Comparison of ENCODE assay signal across 27 cellular contexts in genomic region chr4:1402021-1402515, GRCh38. TPM values are rescaled to one million over a fixed set of nuclear protein-coding genes. Genes with fewer than 3 reads are reported as not detected.
A peak's percentile ranks its signal among the peaks of the same experiment; 100 is the strongest.
DNase-seq lines count a peak whose midpoint lies in the region; ATAC-seq and TF ChIP-seq lines count a peak whose summit lies in the region.
"Had no signal": no experiment of that assay in that cellular context is flagged by ENCODE, and none has a peak within 500 bp of the region (broad histone marks: within the 10 kb centered on the region; RNA-seq: fewer than 3 reads in every experiment).

No MANE protein-coding gene starts in this region.

- H3K27ac Mint-ChIP-seq in T-helper 17 cell: no peak overlapping the region
- H3K27ac Mint-ChIP-seq: IgD-negative memory B cell; memory B cell; T-helper 2 cell treated with Interferon-gamma antibody and Interleukin-4, amounts not matched to agents 5 μg/mL and 100 μg/mL, for 36 hours had no signal

- H3K4me2 ChIP-seq in osteoblast (ENCODE audit: insufficient read depth, low read length): no peak overlapping the region

- no peak overlapping the region for H2AFZ ChIP-seq in osteoblast (ENCODE audit: low read length)

- H3K4me3 ChIP-seq in BE2C (ENCODE audit: low read depth, low read length) (no peak overlapping the region), right lobe of liver (no peak overlapping the region), osteoblast (ENCODE audit: insufficient read depth, low read length) (no peak overlapping the region)
- H3K4me3 ChIP-seq: right atrium auricular region, SJSA1 had no signal

- intact Hi-C loops in right lobe of liver (cut with DNase I): no loop called here

- H3K79me2 ChIP-seq in osteoblast (ENCODE audit: insufficient read depth, low read length): no peaks in the 10 kb centered on the region

- WGBS in right lobe of liver (ENCODE audit: insufficient coverage, low coverage, low lambda C conversion rate, missing lambda C conversion rate): 17% methylated on average over 2 of the region's 24 CpGs

- H3K27me3 ChIP-seq in BE2C: peaks cover 69% of the 10 kb centered on the region
- H3K27me3 ChIP-seq in right lobe of liver: peaks cover 3 to 26% of the 10 kb centered on the region in 2 donors
- H3K27me3 ChIP-seq in osteoblast (ENCODE audit: insufficient read depth, low read length): peaks cover 46% of the 10 kb centered on the region

- peaks cover 5% of the 10 kb centered on the region for H3K4me1 Mint-ChIP-seq in T-helper 17 cell
- H3K4me1 Mint-ChIP-seq: IgD-negative memory B cell, memory B cell had no signal

- TF ChIP-seq POLR2A in right lobe of liver (IDR thresholded peaks at IDR 0.05): no peak

- peak; percentile 54 for DNase-seq in activated CD8-positive, alpha-beta memory T cell treated with anti-CD3 and anti-CD28 coated beads for 24 hours
- no peak for DNase-seq in activated CD8-positive, alpha-beta memory T cell treated with anti-CD3 and anti-CD28 coated beads, Interleukin-2, amount 50 U/mL, for 4 hours
- peak; percentile 6 for DNase-seq in BE2C
- DNase-seq in T-helper 17 cell: no peak
- peak in 2 of 3 donors; percentile 34 to 49 for DNase-seq in right lobe of liver
- no peak for DNase-seq in stimulated activated CD8-positive, alpha-beta memory T cell treated with anti-CD3 and anti-CD28 coated beads, Interleukin-4, amount 100 ng/mL, for 48 hours
- DNase-seq in SW 1271 (lab: John Stamatoyannopoulos, UW): no peak
- no peak for DNase-seq in osteoblast (ENCODE audit: insufficient read length, low spot score, missing footprints)
- DNase-seq: activated CD4-positive, alpha-beta T cell treated with anti-CD3 and anti-CD28 coated beads, Interleukin-2, amount 50 U/mL, for 48 hours; COR-L47; cortex of kidney; HCEC 1CT; NCI-H1417; NCI-H510A treated with DMSO at 0.1 percent for 48 hours; NK-92 treated with Interleukin-12 subunit alpha and Interleukin-12 subunit beta, amount 100 ng/mL, for 24 hours had no signal

- H3K4me3 Mint-ChIP-seq in T-helper 17 cell: peak overlapping the region; percentile 57
- H3K4me3 Mint-ChIP-seq: memory B cell; T-helper 2 cell treated with Interferon-gamma antibody and Interleukin-4, amounts not matched to agents 5 μg/mL and 100 μg/mL, for 36 hours had no signal

- no peak overlapping the region for H3K27ac ChIP-seq in right lobe of liver
- H3K27ac ChIP-seq in osteoblast (ENCODE audit: low read depth, low read length): no peak overlapping the region
- H3K27ac ChIP-seq: right atrium auricular region, SJSA1 had no signal

- TF ChIP-seq CTCF in BE2C (IDR thresholded peaks at IDR 0.05; ENCODE audit: low read depth, low read length): no peak
- TF ChIP-seq CTCF in right lobe of liver (IDR thresholded peaks at IDR 0.05): no peak
- TF ChIP-seq CTCF in osteoblast (IDR thresholded peaks at IDR 0.05; ENCODE audit: extremely low read depth, low read depth, low read length): no peak

- ATAC-seq in T-helper 17 cell (no peak), right lobe of liver (no peak)
- ATAC-seq: left colon; naive thymus-derived CD4-positive, alpha-beta T cell had no signal

- H3K27me3 Mint-ChIP-seq in T-helper 17 cell: peaks cover 27% of the 10 kb centered on the region

- H3K9me3 ChIP-seq in BE2C: no peaks in the 10 kb centered on the region
- H3K9me3 ChIP-seq in T-helper 17 cell (ENCODE audit: control insufficient read depth, low read length, poor library complexity, severe bottlenecking): no peaks in the 10 kb centered on the region
- no peaks in the 10 kb centered on the region for H3K9me3 ChIP-seq in right lobe of liver
- no peaks in the 10 kb centered on the region for H3K9me3 ChIP-seq in osteoblast (ENCODE audit: low read depth, low read length)
- H3K9me3 ChIP-seq: right atrium auricular region had no signal

- peaks cover 2% of the 10 kb centered on the region for H3K36me3 Mint-ChIP-seq in T-helper 17 cell (ENCODE audit: low read depth)
- H3K36me3 Mint-ChIP-seq: IgD-negative memory B cell, memory B cell had no signal

- H3K4me1 ChIP-seq in BE2C (no peaks in the 10 kb centered on the region), right lobe of liver (no peaks in the 10 kb centered on the region), osteoblast (ENCODE audit: insufficient read depth, low read length) (no peaks in the 10 kb centered on the region)
- H3K4me1 ChIP-seq: SJSA1 had no signal

- H3K36me3 ChIP-seq in BE2C: no peaks in the 10 kb centered on the region
- H3K36me3 ChIP-seq in right lobe of liver: no peaks in the 10 kb centered on the region
- H3K36me3 ChIP-seq in osteoblast (ENCODE audit: insufficient read depth, low read length): no peaks in the 10 kb centered on the region
- H3K36me3 ChIP-seq: right atrium auricular region, SJSA1 had no signal

- H4K20me1 ChIP-seq in osteoblast (ENCODE audit: insufficient read depth, low read length): no peaks in the 10 kb centered on the region

RNA-seq across cellular contexts. Expression of gene NKX1-1, which starts 4.2 kb away (rescaled TPM):
- not detected for polyA plus RNA-seq in BE2C (2012; ENCODE audit: insufficient read depth, insufficient read length, low read depth)
- not detected for total RNA-seq in T-helper 17 cell
- total RNA-seq in right lobe of liver: not detected
- total RNA-seq in osteoblast: not detected in 2 replicates
- total RNA-seq: glomerular endothelial cell; left colon; M059J; naive thymus-derived CD4-positive, alpha-beta T cell; osteocyte; right atrium auricular region; SJSA1; urinary bladder had no signal
- polyA plus RNA-seq: BJ; IgD-negative memory B cell; naive thymus-derived CD4-positive, alpha-beta T cell; urinary bladder had no signal

RNA-seq across cellular contexts. Expression of gene UVSSA, which starts 55.1 kb away (rescaled TPM):
- 32.7 TPM for polyA plus RNA-seq in BE2C (2012; ENCODE audit: insufficient read depth, insufficient read length, low read depth)
- total RNA-seq in T-helper 17 cell (10 to 100 TPM; 36.0 to 37.1 TPM), right lobe of liver (10 to 100 TPM in 3 of 6 experiments, 1 to 10 TPM in 3; 9.1 to 14.5 (median 11.3) TPM), osteoblast (12.7 and 14.8 TPM in 2 replicates)

Comparison
In these comparisons a context has a peak if more than half of its experiments do, and no peak if none do; other contexts are left out.
1. DNase-seq: peak in activated CD8-positive, alpha-beta memory T cell treated with anti-CD3 and anti-CD28 coated beads for 24 hours (single experiment), BE2C (single experiment) and right lobe of liver (2 of 3); none in activated CD8-positive, alpha-beta memory T cell treated with anti-CD3 and anti-CD28 coated beads, Interleukin-2, amount 50 U/mL, for 4 hours (single experiment), T-helper 17 cell (0 of 3), stimulated activated CD8-positive, alpha-beta memory T cell treated with anti-CD3 and anti-CD28 coated beads, Interleukin-4, amount 100 ng/mL, for 48 hours (single experiment), SW 1271 (0 of 2) and osteoblast (single experiment).